18 cellular contexts compared by ENCODE assay signal in genomic region chr22:23268877-23269276, GRCh38.
DNase-seq lines count a peak whose midpoint lies in the region; ATAC-seq, FAIRE-seq and TF ChIP-seq lines count a peak whose summit lies in the region.
"Had no signal": no experiment of that assay in that cellular context is flagged by ENCODE, and none has a peak within 500 bp of the region (broad histone marks: within the 10 kb centered on the region; RNA-seq: fewer than 3 reads in every experiment).

No MANE protein-coding gene starts in this region.

- H3K4me2 ChIP-seq in SU-DHL-6 (ENCODE audit: low read depth, low read length, poor library complexity, severe bottlenecking) = peak overlapping the region; percentile 46

- H3K36me3 ChIP-seq in SU-DHL-6 (ENCODE audit: low read length) (no peaks in the 10 kb centered on the region), aorta (ENCODE audit: control insufficient read depth in 1 of 2, insufficient read depth in 2 of 2, low read length in 1 of 2) (peaks cover 0 to 9% of the 10 kb centered on the region in 2 donors)

- H3K36me3 Mint-ChIP-seq in activated CD4-positive, alpha-beta T cell treated with anti-CD3 and anti-CD28 coated beads for 36 hours (ENCODE audit: low read depth) = peaks cover 14% of the 10 kb centered on the region
- H3K36me3 Mint-ChIP-seq in natural killer cell treated with Interleukin-12 subunit alpha and Interleukin-12 subunit beta and Interleukin-15 and Interleukin-18, amount 100 ng/mL, for 72 hours = no peaks in the 10 kb centered on the region

- no peak overlapping the region for H3K4me3 Mint-ChIP-seq in activated CD4-positive, alpha-beta T cell treated with anti-CD3 and anti-CD28 coated beads for 36 hours
- H3K4me3 Mint-ChIP-seq in natural killer cell treated with Interleukin-12 subunit alpha and Interleukin-12 subunit beta and Interleukin-15 and Interleukin-18, amount 100 ng/mL, for 72 hours = peak overlapping the region; percentile 65
- H3K4me3 Mint-ChIP-seq: CD8-positive, alpha-beta memory T cell had no signal

- H3K27me3 ChIP-seq in SU-DHL-6 (ENCODE audit: low read length) = no peaks in the 10 kb centered on the region
- H3K27me3 ChIP-seq in aorta (ENCODE audit: control insufficient read depth in 1 of 2, insufficient read depth in 2 of 2, low read length in 1 of 2) = no peaks in the 10 kb centered on the region
- H3K27me3 ChIP-seq: gastrocnemius medialis, upper lobe of left lung had no signal

- CTCF ChIA-PET in activated CD4-positive, alpha-beta T cell treated with anti-CD3 and anti-CD28 coated beads for 36 hours (lab: Charles Lee) = interaction anchor here (0.9 kb wide), 1 partner anchor 12 kb away, joined by 3 read pairs; no protein-coding TSS in a partner anchor

- no peaks in the 10 kb centered on the region for H3K4me1 ChIP-seq in aorta (ENCODE audit: control insufficient read depth in 1 of 2, insufficient read depth in 2 of 2, low read length in 2 of 2)
- H3K4me1 ChIP-seq: gastrocnemius medialis, upper lobe of left lung had no signal

- no peaks in the 10 kb centered on the region for H4K20me1 ChIP-seq in SU-DHL-6 (ENCODE audit: low read depth, low read length)

- H3K4me1 Mint-ChIP-seq in activated CD4-positive, alpha-beta T cell treated with anti-CD3 and anti-CD28 coated beads for 36 hours = no peaks in the 10 kb centered on the region
- peaks cover 28 to 33% of the 10 kb centered on the region in 2 donors for H3K4me1 Mint-ChIP-seq in natural killer cell treated with Interleukin-12 subunit alpha and Interleukin-12 subunit beta and Interleukin-15 and Interleukin-18, amount 100 ng/mL, for 72 hours (ENCODE audit: low read depth in 2 of 2)

- H3F3A ChIP-seq in SU-DHL-6 (ENCODE audit: insufficient read depth) = peaks cover 12% of the 10 kb centered on the region

- POLR2A ChIA-PET in activated CD4-positive, alpha-beta T cell treated with anti-CD3 and anti-CD28 coated beads for 36 hours (lab: Charles Lee) = no interaction called here

- no peak for TF ChIP-seq CTCF in SU-DHL-6 (IDR thresholded peaks at IDR 0.05; ENCODE audit: insufficient read depth, low read length, poor library complexity, severe bottlenecking)

- H3K9ac ChIP-seq in SU-DHL-6 (ENCODE audit: low read length) = no peak overlapping the region

- no peaks in the 10 kb centered on the region for H3K9me3 ChIP-seq in SU-DHL-6 (ENCODE audit: insufficient read depth, low read length)
- no peaks in the 10 kb centered on the region for H3K9me3 ChIP-seq in aorta (ENCODE audit: control insufficient read depth, low read length)
- H3K9me3 ChIP-seq: gastrocnemius medialis, upper lobe of left lung had no signal

- no peaks in the 10 kb centered on the region for H3K27me3 Mint-ChIP-seq in activated CD4-positive, alpha-beta T cell treated with anti-CD3 and anti-CD28 coated beads for 36 hours
- no peaks in the 10 kb centered on the region for H3K27me3 Mint-ChIP-seq in natural killer cell treated with Interleukin-12 subunit alpha and Interleukin-12 subunit beta and Interleukin-15 and Interleukin-18, amount 100 ng/mL, for 72 hours
- H3K27me3 Mint-ChIP-seq: CD8-positive, alpha-beta memory T cell had no signal

- peak; percentile 25 for ATAC-seq in activated CD4-positive, alpha-beta T cell treated with anti-CD3 and anti-CD28 coated beads for 36 hours
- ATAC-seq in natural killer cell treated with Interleukin-12 subunit alpha and Interleukin-12 subunit beta and Interleukin-15 and Interleukin-18, amount 100 ng/mL, for 72 hours = peak; percentile 69 to 70
- ATAC-seq in aorta (ENCODE audit: low FRiP score) (no peak), HG02852 (IDR thresholded peaks at IDR 0.05; ENCODE audit: unreplicated experiment) (no peak)
- ATAC-seq: gastrocnemius medialis had no signal

- DNase-seq in activated CD4-positive, alpha-beta T cell treated with anti-CD3 and anti-CD28 coated beads for 36 hours = no peak
- no peak for DNase-seq in activated CD4-positive, alpha-beta T cell treated with anti-CD3 and anti-CD28 coated beads for 4 hours
- DNase-seq in GM18507 (ENCODE audit: extremely low spot score, insufficient read length, low read depth) (peak; percentile 46), aorta (no peak)
- DNase-seq in natural killer cell treated with Interleukin-12 subunit alpha and Interleukin-12 subunit beta and Interleukin-15 and Interleukin-18, amount 100 ng/mL, for 72 hours (ENCODE audit: low spot score) = peak; percentile 73
- no peak for DNase-seq in stimulated activated naive CD4-positive, alpha-beta T cell (lab: John Stamatoyannopoulos, UW)
- DNase-seq: activated gamma-delta T cell; CD8-positive, alpha-beta memory T cell; gastrocnemius medialis; NCI-H2081; NCI-H748 treated with DMSO at 0.1 percent for 48 hours; SW 1271; upper lobe of left lung had no signal

- no peak overlapping the region for H3K27ac Mint-ChIP-seq in activated CD4-positive, alpha-beta T cell treated with anti-CD3 and anti-CD28 coated beads for 36 hours
- H3K27ac Mint-ChIP-seq in natural killer cell treated with Interleukin-12 subunit alpha and Interleukin-12 subunit beta and Interleukin-15 and Interleukin-18, amount 100 ng/mL, for 72 hours = peak overlapping the region; percentile 60 to 75

- no peak for FAIRE-seq in GM18507 (lab: Jason Lieb, UNC)

- no peak overlapping the region for H3K4me3 ChIP-seq in SU-DHL-6 (ENCODE audit: insufficient read depth, low read length, poor library complexity, severe bottlenecking)
- H3K4me3 ChIP-seq in aorta (ENCODE audit: low read length in 2 of 2) = no peak overlapping the region
- H3K4me3 ChIP-seq: coronary artery, gastrocnemius medialis, skin epidermis, upper lobe of left lung had no signal

- H3K27ac ChIP-seq in SU-DHL-6 (ENCODE audit: low read depth, low read length) = peak overlapping the region; percentile 81
- H3K27ac ChIP-seq in aorta (ENCODE audit: low read depth in 1 of 2, low read length in 2 of 2) = no peak overlapping the region
- H3K27ac ChIP-seq: coronary artery, epithelial cell of prostate, gastrocnemius medialis, skin epidermis, upper lobe of left lung had no signal

- WGBS in aorta, 2 donors = 91 to 93% methylated on average over 7 of the region's 7 CpGs

- no peaks in the 10 kb centered on the region for H3K9me2 ChIP-seq in SU-DHL-6 (replicated peaks; ENCODE audit: insufficient read depth, low read length)

- no peaks in the 10 kb centered on the region for H3K79me2 ChIP-seq in SU-DHL-6 (ENCODE audit: insufficient read depth, low read length)

- H2AFZ ChIP-seq in SU-DHL-6 (ENCODE audit: low read depth, low read length, severe bottlenecking) = no peak overlapping the region

- intact Hi-C loops in activated CD4-positive, alpha-beta T cell treated with anti-CD3 and anti-CD28 coated beads for 36 hours (cut with DNase I, micrococcal nuclease) = no loop called here
- intact Hi-C loops in aorta (cut with DNase I) = no loop called here

- H3K9me3 Mint-ChIP-seq in activated CD4-positive, alpha-beta T cell treated with anti-CD3 and anti-CD28 coated beads for 36 hours (ENCODE audit: low read depth) = no peaks in the 10 kb centered on the region
- H3K9me3 Mint-ChIP-seq in natural killer cell treated with Interleukin-12 subunit alpha and Interleukin-12 subunit beta and Interleukin-15 and Interleukin-18, amount 100 ng/mL, for 72 hours = no peaks in the 10 kb centered on the region
- H3K9me3 Mint-ChIP-seq: CD8-positive, alpha-beta memory T cell had no signal

Comparison
In these comparisons a context has a peak if more than half of its experiments do, and no peak if none do; other contexts are left out.
1. ATAC-seq: peak in activated CD4-positive, alpha-beta T cell treated with anti-CD3 and anti-CD28 coated beads for 36 hours (single experiment) and natural killer cell treated with Interleukin-12 subunit alpha and Interleukin-12 subunit beta and Interleukin-15 and Interleukin-18, amount 100 ng/mL, for 72 hours (2 of 2); none in aorta (single experiment) and HG02852 (single experiment).
2. DNase-seq: peak in GM18507 (single experiment) and natural killer cell treated with Interleukin-12 subunit alpha and Interleukin-12 subunit beta and Interleukin-15 and Interleukin-18, amount 100 ng/mL, for 72 hours (single experiment); none in activated CD4-positive, alpha-beta T cell treated with anti-CD3 and anti-CD28 coated beads for 36 hours (single experiment), activated CD4-positive, alpha-beta T cell treated with anti-CD3 and anti-CD28 coated beads for 4 hours (0 of 2), aorta (0 of 2) and stimulated activated naive CD4-positive, alpha-beta T cell (0 of 6).